In the genomic region with DNA sequence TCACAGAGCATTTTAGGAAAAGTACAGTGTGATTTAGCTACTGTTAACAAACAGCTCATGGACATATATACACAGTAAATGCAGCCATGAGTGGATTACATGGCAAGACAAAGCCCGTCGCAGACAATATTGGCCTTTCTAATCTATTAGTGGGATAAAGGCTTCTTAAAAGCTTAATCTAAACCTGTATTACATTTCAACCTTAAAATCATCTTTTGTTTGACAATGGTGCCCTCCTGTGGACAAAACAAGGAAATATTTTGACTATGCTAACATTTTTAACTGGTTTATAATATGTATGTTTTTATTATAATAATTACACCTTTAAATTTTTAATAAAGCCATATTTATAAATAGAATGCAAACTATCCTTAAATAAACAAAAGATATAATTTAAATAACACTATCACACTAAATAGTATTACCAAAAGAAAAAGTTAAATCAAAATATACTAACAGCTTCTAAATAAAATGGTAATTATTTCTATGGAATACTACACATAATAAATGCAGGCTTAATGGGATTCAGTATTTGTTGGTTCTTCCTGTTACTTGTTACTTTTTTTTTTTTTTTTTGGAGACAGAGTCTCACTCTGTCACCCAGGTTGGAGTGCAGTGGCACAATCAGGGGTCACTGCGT, we compare ENCODE assay signal across 8 cellular contexts. TPM values are rescaled to one million over a fixed set of nuclear protein-coding genes. Genes with fewer than 3 reads are reported as not detected.
DNase-seq lines count a peak whose midpoint lies in the region; ATAC-seq, FAIRE-seq and TF ChIP-seq lines count a peak whose summit lies in the region.

No MANE protein-coding gene starts in this region.

- H3K27ac ChIP-seq in AG04450 (ENCODE audit: low read depth, low read length): no peak overlapping the region
- no peak overlapping the region for H3K27ac ChIP-seq in Panc1 (ENCODE audit: low read length)
- no peak overlapping the region for H3K27ac ChIP-seq in fibroblast of lung (ENCODE audit: insufficient read depth, low read length)

- TF ChIP-seq CTCF in AG04450 (IDR thresholded peaks at IDR 0.05; ENCODE audit: low read depth, low read length) (peak; percentile 44), Panc1 (IDR thresholded peaks at IDR 0.05) (peak; percentile 32; the same call in 1 of the 2 replicates), fibroblast of lung (conservative IDR thresholded peaks at IDR 0.05 in 1 of 2, IDR thresholded peaks at IDR 0.05 in 1 of 2; ENCODE audit: low read depth in 1 of 2, low read length in 2 of 2) (peak in 1 of 2 donors; percentile 32)

- H3K4me3 ChIP-seq in AG04450 (ENCODE audit: low read depth, low read length): no peak overlapping the region
- no peak overlapping the region for H3K4me3 ChIP-seq in Panc1 (ENCODE audit: low read depth in 2 of 2, low read length in 2 of 2)
- no peak overlapping the region for H3K4me3 ChIP-seq in fibroblast of lung (replicated peaks in 1 of 4; ENCODE audit: control extremely low read depth in 1 of 4, insufficient read depth in 1 of 4, low read depth in 3 of 4, low read length in 4 of 4)

- H4K20me1 ChIP-seq in fibroblast of lung (ENCODE audit: control insufficient read depth, extremely low read depth, insufficient read depth, low read length): no peaks in the 10 kb centered on the region

- peak; percentile 14 for FAIRE-seq in GM12892 (lab: Jason Lieb, UNC)

- H2AFZ ChIP-seq in fibroblast of lung (ENCODE audit: low read length): no peak overlapping the region

- H3K9me3 ChIP-seq in AG04450 (ENCODE audit: control insufficient read depth, insufficient read depth, low read length) (no peaks in the 10 kb centered on the region), Panc1 (ENCODE audit: control insufficient read depth, insufficient read depth, low read depth, low read length) (no peaks in the 10 kb centered on the region), fibroblast of lung (ENCODE audit: control insufficient read depth, insufficient read depth, low read depth, low read length) (no peaks in the 10 kb centered on the region)

- no peak for ATAC-seq in Panc1

- in situ Hi-C loops in Panc1 (cut with HindIII; ENCODE audit: low pct_unique_long_range_greater_than_20kb, low sequenced_read_pairs): no loop called here

- CTCF ChIA-PET in AG04450 (lab: Charles Lee): interaction anchor here (0.5 to 3.1 kb wide), 30 partner anchors 8 to 1956 kb away, joined by 3 to 23 read pairs (median 5); no protein-coding TSS in a partner anchor
- CTCF ChIA-PET in Panc1 (lab: Charles Lee): interaction anchor here (0.6 to 1.1 kb wide), 5 partner anchors 11 to 1956 kb away, joined by 3 to 6 read pairs (median 3); no protein-coding TSS in a partner anchor

- no peaks in the 10 kb centered on the region for H3K79me2 ChIP-seq in fibroblast of lung (ENCODE audit: control insufficient read depth, insufficient read depth, low read length)

- POLR2A ChIA-PET in AG04450 (lab: Yijun Ruan, JAX) (no interaction called here), Panc1 (lab: Charles Lee) (no interaction called here)

- no peak for TF ChIP-seq POLR2A in GM12892 (IDR thresholded peaks at IDR 0.05; ENCODE audit: low read depth, low read length)

- intact Hi-C loops in Panc1 (cut with micrococcal nuclease; ENCODE audit: unreplicated experiment): loop anchor here (5.0 kb wide), 2 partner anchors 79 to 1921 kb away; no protein-coding TSS in a partner anchor

- DNase-seq in AG04450 (ENCODE audit: low read depth, low spot score) (no peak), GM12892 (ENCODE audit: insufficient read length) (no peak), Panc1 (ENCODE audit: low read depth, low spot score) (peak; percentile 10), fibroblast of lung (ENCODE audit: low read depth in 2 of 2) (peak; percentile 20 to 65), smooth muscle cell of the brain vasculature (ENCODE audit: low read depth, low spot score) (peak; percentile 32), UCSD-AML1 (lab: John Stamatoyannopoulos, UW; ENCODE audit: unreplicated experiment) (no peak), ureter (ENCODE audit: low spot score) (no peak), HK-2 (ENCODE audit: unreplicated experiment) (no peak)

- H3K36me3 ChIP-seq in Panc1 (ENCODE audit: control insufficient read depth, insufficient read depth, low read length) (no peaks in the 10 kb centered on the region), fibroblast of lung (ENCODE audit: control insufficient read depth, insufficient read depth, low read length) (no peaks in the 10 kb centered on the region)

- H3K9ac ChIP-seq in fibroblast of lung (ENCODE audit: insufficient read depth, low read length): no peak overlapping the region

- H3K27me3 ChIP-seq in AG04450 (ENCODE audit: control insufficient read depth, insufficient read depth, low read length) (peaks cover 2% of the 10 kb centered on the region), Panc1 (ENCODE audit: control insufficient read depth, insufficient read depth, low read length) (peaks cover 3% of the 10 kb centered on the region; the same call in 1 of the 2 replicates), fibroblast of lung (ENCODE audit: control insufficient read depth, insufficient read depth, low read length) (no peaks in the 10 kb centered on the region)

- no peak overlapping the region for H3K4me2 ChIP-seq in fibroblast of lung (ENCODE audit: extremely low read depth, insufficient read depth, low read length)

- H3K4me1 ChIP-seq in Panc1 (ENCODE audit: control insufficient read depth, insufficient read depth, low read length): no peaks in the 10 kb centered on the region
- H3K4me1 ChIP-seq in fibroblast of lung (ENCODE audit: control insufficient read depth, extremely low read depth, insufficient read depth, low read length): no peaks in the 10 kb centered on the region

- no TSS peak for BruUV-seq in Panc1 (replicated peaks; lab: Mats Ljungman, UMichigan)

RNA-seq across cellular contexts. Expression of a gene that starts 38.6 kb away (rescaled TPM):
- polyA plus RNA-seq in AG04450 (2011; rRNA removed) (not detected in 2 replicates), fibroblast of lung (not detected in 2 replicates)
- not detected in 2 replicates for polyA minus RNA-seq in AG04450 (2011; rRNA and poly(A)+ RNA removed)
- polyA plus RNA-seq in GM12892 (2012; ENCODE audit: missing spikeins): not detected
- total RNA-seq in Panc1 (2021; ENCODE audit: unreplicated experiment) (not detected), fibroblast of lung (not detected in 2 replicates), ureter (not detected)
- not detected for polyA plus RNA-seq in Panc1 (2012; ENCODE audit: insufficient read length)
- polyA plus RNA-seq in fibroblast of lung (2012): not detected in 2 replicates
- not detected in 2 replicates for polyA minus RNA-seq in fibroblast of lung (ENCODE audit: low replicate concordance)

Comparison
In these comparisons a context has a peak if more than half of its experiments do, and no peak if none do; other contexts are left out.
1. DNase-seq: peak in Panc1 (single experiment), fibroblast of lung (2 of 2) and smooth muscle cell of the brain vasculature (single experiment); none in AG04450 (single experiment), GM12892 (single experiment), UCSD-AML1 (single experiment), ureter (single experiment) and HK-2 (single experiment).